ENCODE assay signal across 2 cellular contexts in the genomic region with DNA sequence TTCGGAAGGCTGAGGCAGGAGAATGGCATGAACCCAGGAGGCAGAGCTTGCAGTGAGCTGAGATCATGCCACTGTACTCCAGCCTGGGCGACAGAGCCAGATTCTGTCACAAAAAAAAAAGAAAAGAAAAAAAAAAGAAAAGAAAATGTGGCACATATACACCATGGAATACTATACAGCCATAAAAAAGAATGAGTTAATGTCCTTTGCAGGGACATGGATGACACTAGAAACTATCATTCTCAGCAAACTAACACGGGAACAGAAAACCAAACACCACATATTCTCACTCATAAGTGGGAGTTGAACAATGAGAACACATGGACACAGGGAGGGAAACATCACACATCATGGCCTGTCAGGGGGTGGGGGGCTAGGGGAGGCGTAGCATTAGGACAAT. TPM values are rescaled to one million over a fixed set of nuclear protein-coding genes. Genes with fewer than 3 reads are reported as not detected.
"Had no signal": no experiment of that assay in that cellular context is flagged by ENCODE, and none has a peak within 500 bp of the region (broad histone marks: within the 10 kb centered on the region; RNA-seq: fewer than 3 reads in every experiment).

No MANE protein-coding gene starts in this region.

RNA-seq across cellular contexts. Expression of a gene that starts 20.0 kb away (rescaled TPM):
- total RNA-seq: G401 had no signal

RNA-seq across cellular contexts. Expression of a gene that starts 39.0 kb away (rescaled TPM):
- total RNA-seq: GM12878 had no signal

RNA-seq across cellular contexts. Expression of a gene that starts 43.2 kb away (rescaled TPM):
- total RNA-seq: G401, GM12878 had no signal
